In genomic region chr5:8184455-8185063, GRCh38 we compare ENCODE assay signal across 7 cellular contexts.
A peak's percentile ranks its signal among the peaks of the same experiment; 100 is the strongest.
DNase-seq lines count a peak whose midpoint lies in the region; ATAC-seq, FAIRE-seq and TF ChIP-seq lines count a peak whose summit lies in the region.

No MANE protein-coding gene starts in this region.

- H3K4me3 ChIP-seq in OCI-LY3 (ENCODE audit: low read length) (no peak overlapping the region), mucosa of descending colon (no peak overlapping the region)

- H3K27ac ChIP-seq in OCI-LY3 (ENCODE audit: low read length), result no peak overlapping the region

- H3K9me3 ChIP-seq in OCI-LY3 (ENCODE audit: insufficient read depth, low read length), result no peaks in the 10 kb centered on the region
- H3K9me3 ChIP-seq in mucosa of descending colon, result no peaks in the 10 kb centered on the region

- DNase-seq in G401 (ENCODE audit: low spot score) (peak; percentile 5), chondrocyte (ENCODE audit: low spot score) (no peak), mucosa of descending colon (peak in 2 of 3 donors; percentile 63 to 64), frontal cortex (ENCODE audit: low spot score in 2 of 2) (no peak)

- H3K4me1 Mint-ChIP-seq in chondrocyte (ENCODE audit: low read depth), result peaks cover 11% of the 10 kb centered on the region

- H4K20me1 ChIP-seq in OCI-LY3 (ENCODE audit: insufficient read depth, low read length), result no peaks in the 10 kb centered on the region

- ATAC-seq in GM19328 (IDR thresholded peaks at IDR 0.05; ENCODE audit: unreplicated experiment) (peak; percentile 89), HG03175 (IDR thresholded peaks at IDR 0.05; ENCODE audit: unreplicated experiment) (peak; percentile 93), mucosa of descending colon (peak; percentile 76)

- H3K27me3 ChIP-seq in OCI-LY3 (ENCODE audit: low read depth, low read length), result no peaks in the 10 kb centered on the region

- no peaks in the 10 kb centered on the region for H3K4me1 ChIP-seq in OCI-LY3 (ENCODE audit: low read length)
- no peaks in the 10 kb centered on the region for H3K4me1 ChIP-seq in mucosa of descending colon (ENCODE audit: low read depth)

- H2AFZ ChIP-seq in OCI-LY3 (ENCODE audit: low read depth, low read length), result no peak overlapping the region

- H3K9me3 Mint-ChIP-seq in chondrocyte (ENCODE audit: low read depth), result peaks cover 2% of the 10 kb centered on the region

- H3K36me3 Mint-ChIP-seq in chondrocyte (ENCODE audit: low read depth), result no peaks in the 10 kb centered on the region

- intact Hi-C loops in mucosa of descending colon (cut with DNase I, micrococcal nuclease), result no loop called here

- in situ Hi-C loops in G401 (cut with HindIII; ENCODE audit: low sequenced_read_pairs), result no loop called here

- peaks cover 9% of the 10 kb centered on the region for H3K27me3 Mint-ChIP-seq in chondrocyte (ENCODE audit: low read depth)

- no peak for FAIRE-seq in frontal cortex (lab: Jason Lieb, UNC)

- H3K4me3 Mint-ChIP-seq in chondrocyte (ENCODE audit: unreplicated experiment), result no peak overlapping the region

- H3K27ac Mint-ChIP-seq in chondrocyte (ENCODE audit: unreplicated experiment), result no peak overlapping the region

- no peak overlapping the region for H3K9ac ChIP-seq in OCI-LY3 (ENCODE audit: low read length)

- no peaks in the 10 kb centered on the region for H3K79me2 ChIP-seq in OCI-LY3 (ENCODE audit: low read length)

- TF ChIP-seq CTCF in OCI-LY3 (IDR thresholded peaks at IDR 0.05; ENCODE audit: low read depth, low read length) (peak; percentile 59), chondrocyte (IDR thresholded peaks at IDR 0.05) (peak; percentile 79), mucosa of descending colon (IDR thresholded peaks at IDR 0.05) (peak; percentile 53)

- H3K4me2 ChIP-seq in OCI-LY3 (ENCODE audit: low read length), result no peak overlapping the region

- no peaks in the 10 kb centered on the region for H3K36me3 ChIP-seq in OCI-LY3 (replicated peaks; ENCODE audit: low read depth, low read length)
- no peaks in the 10 kb centered on the region for H3K36me3 ChIP-seq in mucosa of descending colon (ENCODE audit: low read depth)

Comparison
In these comparisons a context has a peak if more than half of its experiments do, and no peak if none do; other contexts are left out.
1. DNase-seq: peak in G401 (single experiment) and mucosa of descending colon (2 of 3); none in chondrocyte (single experiment) and frontal cortex (0 of 2).
2. Peak in every context shown above with its lines, with median percentiles within 50 percentile points of each other: ATAC-seq and CTCF ChIP-seq.